Comparison of ENCODE assay signal across 16 cellular contexts in the genomic region with DNA sequence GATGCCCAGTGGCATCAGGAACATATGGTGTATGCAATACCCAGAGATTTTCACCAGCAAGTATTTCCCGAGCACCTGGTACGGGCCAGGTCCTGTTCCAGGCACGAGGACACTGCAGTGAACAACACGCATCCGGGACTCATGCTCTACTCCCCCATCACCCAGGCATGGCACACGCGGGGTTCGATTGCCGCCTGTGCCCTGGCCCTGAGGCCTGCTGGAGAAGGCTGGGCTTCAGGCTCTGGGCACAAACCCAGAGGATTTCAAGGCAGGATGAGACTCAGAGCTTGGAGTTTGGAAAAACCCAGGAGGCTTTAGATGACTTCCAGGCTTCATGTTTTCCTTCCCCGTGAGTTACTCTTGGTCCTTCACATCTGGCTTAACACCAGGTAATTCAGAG.
A peak's percentile ranks its signal among the peaks of the same experiment; 100 is the strongest.
DNase-seq lines count a peak whose midpoint lies in the region; ATAC-seq and TF ChIP-seq lines count a peak whose summit lies in the region.
"Had no signal": no experiment of that assay in that cellular context is flagged by ENCODE, and none has a peak within 500 bp of the region (broad histone marks: within the 10 kb centered on the region; RNA-seq: fewer than 3 reads in every experiment).

No MANE protein-coding gene starts in this region.

- H3K4me2 ChIP-seq in neuronal stem cell (ENCODE audit: insufficient read depth, low read length, poor library complexity, severe bottlenecking), result no peak overlapping the region

- no peak overlapping the region for H4K8ac ChIP-seq in neuronal stem cell (ENCODE audit: low read depth, low read length)

- no peak for TF ChIP-seq CTCF in heart left ventricle (IDR thresholded peaks at IDR 0.05)
- TF ChIP-seq CTCF in uterus (IDR thresholded peaks at IDR 0.05), result no peak

- no peak overlapping the region for H2AFZ ChIP-seq in neuronal stem cell (ENCODE audit: low read length)

- H3K9me3 ChIP-seq in heart left ventricle, result no peaks in the 10 kb centered on the region
- H3K9me3 ChIP-seq in esophagus (ENCODE audit: control insufficient read depth in 2 of 2, insufficient read depth in 1 of 2, low read depth in 1 of 2, low read length in 1 of 2), result no peaks in the 10 kb centered on the region
- H3K9me3 ChIP-seq in neuronal stem cell (replicated peaks in 1 of 2; ENCODE audit: control insufficient read depth in 2 of 2, insufficient read depth in 1 of 2, low read depth in 1 of 2, low read length in 2 of 2), result no peaks in the 10 kb centered on the region
- H3K9me3 ChIP-seq in uterus, result no peaks in the 10 kb centered on the region
- H3K9me3 ChIP-seq: SJSA1 had no signal

- H3K4me1 ChIP-seq in heart left ventricle (peaks cover 18 to 73% (median 52%) of the 10 kb centered on the region in 12 donors), esophagus (ENCODE audit: control insufficient read depth in 2 of 2, insufficient read depth in 2 of 2, low read length in 1 of 2) (peaks cover 13 to 41% of the 10 kb centered on the region in 2 donors), neuronal stem cell (ENCODE audit: control insufficient read depth in 2 of 2, insufficient read depth in 1 of 2, low read depth in 1 of 2, low read length in 2 of 2) (peaks cover 25 to 44% of the 10 kb centered on the region in 2 donors), uterus (peaks cover 20 to 36% of the 10 kb centered on the region in 2 donors)
- H3K4me1 ChIP-seq: SJSA1 had no signal

- TF ChIP-seq POLR2A in heart left ventricle (IDR thresholded peaks at IDR 0.05) (no peak), uterus (IDR thresholded peaks at IDR 0.05) (no peak)

- H2BK15ac ChIP-seq in neuronal stem cell (ENCODE audit: low read length), result peak overlapping the region; percentile 1

- H3K18ac ChIP-seq in neuronal stem cell (ENCODE audit: low read length), result peak overlapping the region; percentile 94

- H3K4ac ChIP-seq in neuronal stem cell (ENCODE audit: low read length), result no peak overlapping the region

- H4K91ac ChIP-seq in neuronal stem cell (ENCODE audit: low read depth, low read length, poor library complexity), result no peak overlapping the region

- DNase-seq in heart left ventricle (no peak), Right ventricle myocardium inferior (ENCODE audit: missing footprints) (no peak), neuronal stem cell (ENCODE audit: low spot score) (no peak), uterus (no peak), NCI-H526 (lab: John Stamatoyannopoulos, UW) (no peak)
- DNase-seq: 8988T; activated CD8-positive, alpha-beta memory T cell treated with anti-CD3 and anti-CD28 coated beads, Interleukin-2, amount 50 U/mL, for 48 hours; activated naive CD8-positive, alpha-beta T cell treated with anti-CD3 and anti-CD28 coated beads, Interleukin-2, amount 10 ng/mL, durations not matched to agents 7 days and 5 days; effector memory CD4-positive, alpha-beta T cell; NCI-H1930; stimulated activated naive CD8-positive, alpha-beta T cell treated with anti-CD3 and anti-CD28 coated beads, Interleukin-15, amount 100 ng/mL, for 72 hours had no signal

- intact Hi-C loops in heart left ventricle (cut with DNase I) (loop anchor here in 1 of 10 donors (2.0 kb wide), 1 partner anchor 18 kb away; no protein-coding TSS in a partner anchor), Right ventricle myocardium inferior (cut with DNase I) (loop anchor here (2.0 kb wide), 1 partner anchor 18 kb away; no protein-coding TSS in a partner anchor), uterus (cut with DNase I; ENCODE audit: low total_unique reads) (no loop called here)

- H3K14ac ChIP-seq in neuronal stem cell (ENCODE audit: low read length), result no peak overlapping the region

- ATAC-seq in heart left ventricle (no peak), Right ventricle myocardium inferior (no peak), SK-N-SH treated with all-trans-retinoic acid at 6 μM for 48 hours (no peak), GM18520 (IDR thresholded peaks at IDR 0.05; ENCODE audit: unreplicated experiment) (no peak)
- ATAC-seq: stimulated activated naive CD8-positive, alpha-beta T cell treated with anti-CD3 and anti-CD28 coated beads, Interleukin-15, amount 100 ng/mL, for 72 hours had no signal

- peak overlapping the region in 7 of 12 donors; percentile 72 to 90 (median 82) for H3K27ac ChIP-seq in heart left ventricle
- peak overlapping the region; percentile 62 to 83 for H3K27ac ChIP-seq in esophagus (ENCODE audit: low read depth in 2 of 2, low read length in 1 of 2)
- H3K27ac ChIP-seq in neuronal stem cell (replicated peaks; ENCODE audit: low read length), result peak overlapping the region; percentile 92
- peak overlapping the region; percentile 87 to 91 for H3K27ac ChIP-seq in uterus
- H3K27ac ChIP-seq: SJSA1, VCaP had no signal

- peak overlapping the region; percentile 93 for H2BK12ac ChIP-seq in neuronal stem cell (ENCODE audit: low read length)

- H2BK5ac ChIP-seq in neuronal stem cell (ENCODE audit: low read length), result peak overlapping the region; percentile 63

- H3K23ac ChIP-seq in neuronal stem cell (ENCODE audit: low read depth, low read length, poor library complexity), result no peak overlapping the region

- H2BK120ac ChIP-seq in neuronal stem cell (ENCODE audit: low read depth, low read length), result peak overlapping the region; percentile 5

- no peaks in the 10 kb centered on the region for H3K79me1 ChIP-seq in neuronal stem cell (ENCODE audit: low read depth, low read length)

- peak overlapping the region; percentile 14 for H2AK5ac ChIP-seq in neuronal stem cell (ENCODE audit: low read depth, low read length)

- no peak overlapping the region for H3K9ac ChIP-seq in neuronal stem cell (ENCODE audit: low read depth, low read length, poor library complexity)

- 71 to 81% (median 77%) methylated on average over 10 of the region's 10 CpGs for WGBS in heart left ventricle, 4 donors
- whole genome bisulfite sequencing in esophagus, 2 donors, result 41 to 60% methylated on average over 10 of the region's 10 CpGs
- WGBS in neuronal stem cell (ENCODE audit: extremely low coverage in 2 of 2, insufficient read length in 2 of 2, insufficient replicate concordance in 1 of 2), 2 donors, result no CpG with 5 or more reads among the region's 10 CpGs

- H3K36me3 ChIP-seq in heart left ventricle, result peaks cover 0 to 20% (median 0%) of the 10 kb centered on the region in 9 donors
- peaks cover 0 to 14% of the 10 kb centered on the region in 2 donors for H3K36me3 ChIP-seq in esophagus (ENCODE audit: control insufficient read depth in 2 of 2, insufficient read depth in 2 of 2, low read length in 1 of 2)
- no peaks in the 10 kb centered on the region for H3K36me3 ChIP-seq in neuronal stem cell (replicated peaks in 1 of 2; ENCODE audit: control insufficient read depth in 2 of 2, insufficient read depth in 2 of 2, low read length in 2 of 2)
- H3K36me3 ChIP-seq in uterus, result no peaks in the 10 kb centered on the region

- H3K4me3 ChIP-seq in heart left ventricle, result no peak overlapping the region
- no peak overlapping the region for H3K4me3 ChIP-seq in esophagus (ENCODE audit: low read depth in 1 of 2, low read length in 2 of 2)
- H3K4me3 ChIP-seq in neuronal stem cell (ENCODE audit: low read length in 2 of 2), result no peak overlapping the region
- H3K4me3 ChIP-seq in uterus, result no peak overlapping the region
- H3K4me3 ChIP-seq: SJSA1 had no signal

- H3K27me3 ChIP-seq in heart left ventricle (no peaks in the 10 kb centered on the region), esophagus (ENCODE audit: control insufficient read depth in 1 of 2, insufficient read depth in 2 of 2, low read length in 2 of 2) (no peaks in the 10 kb centered on the region), neuronal stem cell (ENCODE audit: control insufficient read depth in 3 of 3, insufficient read depth in 3 of 3, low read depth in 1 of 3, low read length in 3 of 3) (no peaks in the 10 kb centered on the region), uterus (no peaks in the 10 kb centered on the region)
- H3K27me3 ChIP-seq: SJSA1 had no signal

TF ChIP-seq in SK-N-SH treated with all-trans-retinoic acid at 6 μM for 48 hours, 23 proteins besides CTCF, POLR2A, EP300 and RAD21 (continues in another document):
- TF ChIP-seq BACH2 (CRISPR knock-in tag; IDR thresholded peaks at IDR 0.05; ENCODE audit: borderline replicate concordance) (no peak), OSR1 (CRISPR knock-in tag; IDR thresholded peaks at IDR 0.05) (no peak), ESRRG (CRISPR knock-in tag; IDR thresholded peaks at IDR 0.05) (no peak), CSDC2 (CRISPR knock-in tag; IDR thresholded peaks at IDR 0.05) (no peak)
- TF ChIP-seq, protein P1, sequence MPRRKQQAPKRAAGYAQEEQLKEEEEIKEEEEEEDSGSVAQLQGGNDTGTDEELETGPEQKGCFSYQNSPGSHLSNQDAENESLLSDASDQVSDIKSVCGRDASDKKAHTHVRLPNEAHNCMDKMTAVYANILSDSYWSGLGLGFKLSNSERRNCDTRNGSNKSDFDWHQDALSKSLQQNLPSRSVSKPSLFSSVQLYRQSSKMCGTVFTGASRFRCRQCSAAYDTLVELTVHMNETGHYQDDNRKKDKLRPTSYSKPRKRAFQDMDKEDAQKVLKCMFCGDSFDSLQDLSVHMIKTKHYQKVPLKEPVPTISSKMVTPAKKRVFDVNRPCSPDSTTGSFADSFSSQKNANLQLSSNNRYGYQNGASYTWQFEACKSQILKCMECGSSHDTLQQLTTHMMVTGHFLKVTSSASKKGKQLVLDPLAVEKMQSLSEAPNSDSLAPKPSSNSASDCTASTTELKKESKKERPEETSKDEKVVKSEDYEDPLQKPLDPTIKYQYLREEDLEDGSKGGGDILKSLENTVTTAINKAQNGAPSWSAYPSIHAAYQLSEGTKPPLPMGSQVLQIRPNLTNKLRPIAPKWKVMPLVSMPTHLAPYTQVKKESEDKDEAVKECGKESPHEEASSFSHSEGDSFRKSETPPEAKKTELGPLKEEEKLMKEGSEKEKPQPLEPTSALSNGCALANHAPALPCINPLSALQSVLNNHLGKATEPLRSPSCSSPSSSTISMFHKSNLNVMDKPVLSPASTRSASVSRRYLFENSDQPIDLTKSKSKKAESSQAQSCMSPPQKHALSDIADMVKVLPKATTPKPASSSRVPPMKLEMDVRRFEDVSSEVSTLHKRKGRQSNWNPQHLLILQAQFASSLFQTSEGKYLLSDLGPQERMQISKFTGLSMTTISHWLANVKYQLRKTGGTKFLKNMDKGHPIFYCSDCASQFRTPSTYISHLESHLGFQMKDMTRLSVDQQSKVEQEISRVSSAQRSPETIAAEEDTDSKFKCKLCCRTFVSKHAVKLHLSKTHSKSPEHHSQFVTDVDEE (CRISPR knock-in tag; IDR thresholded peaks at IDR 0.05), result no peak
- TF ChIP-seq, protein P2, sequence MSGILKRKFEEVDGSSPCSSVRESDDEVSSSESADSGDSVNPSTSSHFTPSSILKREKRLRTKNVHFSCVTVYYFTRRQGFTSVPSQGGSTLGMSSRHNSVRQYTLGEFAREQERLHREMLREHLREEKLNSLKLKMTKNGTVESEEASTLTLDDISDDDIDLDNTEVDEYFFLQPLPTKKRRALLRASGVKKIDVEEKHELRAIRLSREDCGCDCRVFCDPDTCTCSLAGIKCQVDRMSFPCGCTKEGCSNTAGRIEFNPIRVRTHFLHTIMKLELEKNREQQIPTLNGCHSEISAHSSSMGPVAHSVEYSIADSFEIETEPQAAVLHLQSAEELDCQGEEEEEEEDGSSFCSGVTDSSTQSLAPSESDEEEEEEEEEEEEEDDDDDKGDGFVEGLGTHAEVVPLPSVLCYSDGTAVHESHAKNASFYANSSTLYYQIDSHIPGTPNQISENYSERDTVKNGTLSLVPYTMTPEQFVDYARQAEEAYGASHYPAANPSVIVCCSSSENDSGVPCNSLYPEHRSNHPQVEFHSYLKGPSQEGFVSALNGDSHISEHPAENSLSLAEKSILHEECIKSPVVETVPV (CRISPR knock-in tag; IDR thresholded peaks at IDR 0.05), result no peak
